Comparison of ENCODE assay signal across 1 cellular context in genomic region chr17:61496174-61496956, GRCh38.
A peak's percentile ranks its signal among the peaks of the same experiment; 100 is the strongest.
TF ChIP-seq lines count a peak whose summit lies in the region.

No MANE protein-coding gene starts in this region.

TF ChIP-seq in HepG2, 621 proteins besides CTCF, POLR2A, EP300 and RAD21:
- TF ChIP-seq E2F1 (CRISPR knock-in tag; IDR thresholded peaks at IDR 0.05) (no peak), ZNF574 (CRISPR knock-in tag; IDR thresholded peaks at IDR 0.05) (0 out of 2 replicates have a peak, but pooled peaks have one; percentile 18), NR2C2 (CRISPR knock-in tag; IDR thresholded peaks at IDR 0.05; ENCODE audit: borderline replicate concordance) (no peak), ZNF740 (CRISPR knock-in tag; IDR thresholded peaks at IDR 0.05) (no peak), ZBTB38 (CRISPR knock-in tag; IDR thresholded peaks at IDR 0.05) (peak; percentile 75; the same call in 1 of the 2 replicates), HES4 (CRISPR knock-in tag; IDR thresholded peaks at IDR 0.05; ENCODE audit: borderline replicate concordance) (no peak), AGO2 (optimal IDR thresholded peaks at IDR 0.05; ENCODE audit: low read depth, low read length) (no peak), ZBTB7A (CRISPR knock-in tag; IDR thresholded peaks at IDR 0.05) (no peak), DPF2 (CRISPR knock-in tag; IDR thresholded peaks at IDR 0.05; ENCODE audit: borderline replicate concordance, low read depth) (no peak), AHR (CRISPR knock-in tag; IDR thresholded peaks at IDR 0.05) (no peak), ZNF841 (CRISPR knock-in tag; IDR thresholded peaks at IDR 0.05; ENCODE audit: borderline replicate concordance) (no peak), FOSL1 (CRISPR knock-in tag; IDR thresholded peaks at IDR 0.05; ENCODE audit: borderline replicate concordance) (0 out of 2 replicates have a peak, but pooled peaks have one; percentile 30), RFX1 (IDR thresholded peaks at IDR 0.05) (no peak), ZNF746 (CRISPR knock-in tag; IDR thresholded peaks at IDR 0.05) (no peak), CEBPB (IDR thresholded peaks at IDR 0.05; ENCODE audit: borderline replicate concordance, low read depth, low read length) (peak; percentile 42; the same call in 1 of the 2 replicates), TBL1XR1 (IDR thresholded peaks at IDR 0.05; ENCODE audit: borderline replicate concordance, low read length, partially characterized antibody) (no peak), ZNF687 (CRISPR knock-in tag; IDR thresholded peaks at IDR 0.05) (peak; percentile 21; the same call in 1 of the 2 replicates), CHCHD3 (CRISPR knock-in tag; IDR thresholded peaks at IDR 0.05) (no peak), HOXA3 (CRISPR knock-in tag; IDR thresholded peaks at IDR 0.05) (0 out of 2 replicates have a peak, but pooled peaks have one; percentile 15), ZFY (CRISPR knock-in tag; IDR thresholded peaks at IDR 0.05) (0 out of 2 replicates have a peak, but pooled peaks have one; percentile 33)
